ENCODE assay signal across 8 cellular contexts in the genomic region with DNA sequence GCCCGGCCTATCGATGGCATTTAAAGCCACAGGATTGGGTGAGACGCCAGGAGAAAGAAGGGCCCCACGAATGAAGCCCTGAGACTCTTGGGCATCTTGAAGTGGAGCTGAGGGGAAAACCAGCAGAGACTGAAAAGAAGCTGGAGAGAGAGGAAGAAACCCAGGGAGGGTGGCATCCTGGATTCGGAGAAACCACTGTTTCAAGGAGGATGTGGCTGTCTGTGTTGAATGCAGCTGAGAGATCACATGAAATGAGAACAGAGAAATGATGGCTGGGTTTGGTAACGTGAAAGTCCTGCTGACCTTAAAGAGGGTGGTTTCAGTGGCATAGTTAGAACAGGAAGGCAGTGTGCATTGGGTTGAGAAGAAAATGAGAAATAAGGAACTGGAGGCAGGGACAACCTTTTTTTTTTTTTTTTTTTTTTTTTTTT. TPM values are rescaled to one million over a fixed set of nuclear protein-coding genes. Genes with fewer than 3 reads are reported as not detected.
DNase-seq lines count a peak whose midpoint lies in the region; ATAC-seq lines count a peak whose summit lies in the region.

No MANE protein-coding gene starts in this region.

- no peaks in the 10 kb centered on the region for H3K27me3 Mint-ChIP-seq in activated T-cell treated with anti-CD3 and anti-CD28 coated beads, Interleukin-2, amount 50 U/mL, for 72 hours (ENCODE audit: low read depth)
- no peaks in the 10 kb centered on the region for H3K27me3 Mint-ChIP-seq in stimulated activated naive CD8-positive, alpha-beta T cell treated with anti-CD3 and anti-CD28 coated beads, Interleukin-15, Interleukin-2, amounts not matched to agents 100 ng/mL and 50 ng/mL, for 24 hours

- H3K36me3 Mint-ChIP-seq in activated T-cell treated with anti-CD3 and anti-CD28 coated beads, Interleukin-2, amount 50 U/mL, for 72 hours (ENCODE audit: insufficient read depth in 2 of 2) = no peaks in the 10 kb centered on the region
- H3K36me3 Mint-ChIP-seq in stimulated activated naive CD8-positive, alpha-beta T cell treated with anti-CD3 and anti-CD28 coated beads, Interleukin-15, Interleukin-2, amounts not matched to agents 100 ng/mL and 50 ng/mL, for 24 hours (ENCODE audit: low read depth) = peaks cover 4% of the 10 kb centered on the region

- peak overlapping the region; percentile 45 to 60 for H3K4me3 Mint-ChIP-seq in activated T-cell treated with anti-CD3 and anti-CD28 coated beads, Interleukin-2, amount 50 U/mL, for 72 hours
- peak overlapping the region; percentile 66 for H3K4me3 Mint-ChIP-seq in stimulated activated naive CD8-positive, alpha-beta T cell treated with anti-CD3 and anti-CD28 coated beads, Interleukin-15, Interleukin-2, amounts not matched to agents 100 ng/mL and 50 ng/mL, for 24 hours

- H3K27ac Mint-ChIP-seq in activated T-cell treated with anti-CD3 and anti-CD28 coated beads, Interleukin-2, amount 50 U/mL, for 72 hours = peak overlapping the region; percentile 5
- peak overlapping the region; percentile 87 for H3K27ac Mint-ChIP-seq in stimulated activated naive CD8-positive, alpha-beta T cell treated with anti-CD3 and anti-CD28 coated beads, Interleukin-15, Interleukin-2, amounts not matched to agents 100 ng/mL and 50 ng/mL, for 24 hours

- peaks cover 67% of the 10 kb centered on the region for H3K4me1 Mint-ChIP-seq in activated T-cell treated with anti-CD3 and anti-CD28 coated beads, Interleukin-2, amount 50 U/mL, for 72 hours (ENCODE audit: low read depth)
- H3K4me1 Mint-ChIP-seq in stimulated activated naive CD8-positive, alpha-beta T cell treated with anti-CD3 and anti-CD28 coated beads, Interleukin-15, Interleukin-2, amounts not matched to agents 100 ng/mL and 50 ng/mL, for 24 hours (ENCODE audit: low read depth) = peaks cover 70% of the 10 kb centered on the region

- intact Hi-C loops in posterior cingulate gyrus (cut with DNase I) = no loop called here

- peak; percentile 28 for DNase-seq in activated T-cell treated with anti-CD3 and anti-CD28 coated beads, Interleukin-2, amount 50 U/mL, for 1 hour
- DNase-seq in activated T-cell treated with anti-CD3 and anti-CD28 coated beads for 4 hours (no peak), posterior cingulate gyrus (no peak), NCI-H1092 (lab: John Stamatoyannopoulos, UW) (no peak), NCI-H748 (lab: John Stamatoyannopoulos, UW; ENCODE audit: unreplicated experiment) (no peak)
- no peak for DNase-seq in activated T-cell treated with anti-CD3 and anti-CD28 coated beads, Interleukin-2, amount 50 U/mL, for 72 hours

- ATAC-seq in HG03342 (IDR thresholded peaks at IDR 0.05; ENCODE audit: unreplicated experiment) = peak; percentile 58
- peak; percentile 67 to 70 for ATAC-seq in activated T-cell treated with anti-CD3 and anti-CD28 coated beads, Interleukin-2, amount 50 U/mL, for 72 hours (replicated peaks in 1 of 2)

- no peaks in the 10 kb centered on the region for H3K9me3 Mint-ChIP-seq in activated T-cell treated with anti-CD3 and anti-CD28 coated beads, Interleukin-2, amount 50 U/mL, for 72 hours
- no peaks in the 10 kb centered on the region for H3K9me3 Mint-ChIP-seq in stimulated activated naive CD8-positive, alpha-beta T cell treated with anti-CD3 and anti-CD28 coated beads, Interleukin-15, Interleukin-2, amounts not matched to agents 100 ng/mL and 50 ng/mL, for 24 hours

RNA-seq across cellular contexts. Expression of a gene that starts 3.8 kb away (rescaled TPM):
- 10 to 100 TPM; 23.2 to 25.5 TPM for total RNA-seq in activated T-cell treated with anti-CD3 and anti-CD28 coated beads, Interleukin-2, amount 50 U/mL, for 72 hours

RNA-seq across cellular contexts. Expression of a gene that starts 5.9 kb away (rescaled TPM):
- 1 to 10 TPM; 4.3 to 7.8 TPM for total RNA-seq in activated T-cell treated with anti-CD3 and anti-CD28 coated beads, Interleukin-2, amount 50 U/mL, for 72 hours

RNA-seq across cellular contexts. Expression of a gene that starts 9.1 kb away (rescaled TPM):
- 10 to 100 TPM; 41.8 to 55.3 TPM for total RNA-seq in activated T-cell treated with anti-CD3 and anti-CD28 coated beads, Interleukin-2, amount 50 U/mL, for 72 hours

RNA-seq across cellular contexts. Expression of a gene that starts 26.8 kb away (rescaled TPM):
- total RNA-seq in activated T-cell treated with anti-CD3 and anti-CD28 coated beads, Interleukin-2, amount 50 U/mL, for 72 hours = 10 to 100 TPM; 10.3 to 28.1 TPM

RNA-seq across cellular contexts. Expression of a gene that starts 31.0 kb away (rescaled TPM):
- 10 to 100 TPM; 44.0 to 51.9 TPM for total RNA-seq in activated T-cell treated with anti-CD3 and anti-CD28 coated beads, Interleukin-2, amount 50 U/mL, for 72 hours
